Comparison of ENCODE assay signal across 8 cellular contexts in the genomic region with DNA sequence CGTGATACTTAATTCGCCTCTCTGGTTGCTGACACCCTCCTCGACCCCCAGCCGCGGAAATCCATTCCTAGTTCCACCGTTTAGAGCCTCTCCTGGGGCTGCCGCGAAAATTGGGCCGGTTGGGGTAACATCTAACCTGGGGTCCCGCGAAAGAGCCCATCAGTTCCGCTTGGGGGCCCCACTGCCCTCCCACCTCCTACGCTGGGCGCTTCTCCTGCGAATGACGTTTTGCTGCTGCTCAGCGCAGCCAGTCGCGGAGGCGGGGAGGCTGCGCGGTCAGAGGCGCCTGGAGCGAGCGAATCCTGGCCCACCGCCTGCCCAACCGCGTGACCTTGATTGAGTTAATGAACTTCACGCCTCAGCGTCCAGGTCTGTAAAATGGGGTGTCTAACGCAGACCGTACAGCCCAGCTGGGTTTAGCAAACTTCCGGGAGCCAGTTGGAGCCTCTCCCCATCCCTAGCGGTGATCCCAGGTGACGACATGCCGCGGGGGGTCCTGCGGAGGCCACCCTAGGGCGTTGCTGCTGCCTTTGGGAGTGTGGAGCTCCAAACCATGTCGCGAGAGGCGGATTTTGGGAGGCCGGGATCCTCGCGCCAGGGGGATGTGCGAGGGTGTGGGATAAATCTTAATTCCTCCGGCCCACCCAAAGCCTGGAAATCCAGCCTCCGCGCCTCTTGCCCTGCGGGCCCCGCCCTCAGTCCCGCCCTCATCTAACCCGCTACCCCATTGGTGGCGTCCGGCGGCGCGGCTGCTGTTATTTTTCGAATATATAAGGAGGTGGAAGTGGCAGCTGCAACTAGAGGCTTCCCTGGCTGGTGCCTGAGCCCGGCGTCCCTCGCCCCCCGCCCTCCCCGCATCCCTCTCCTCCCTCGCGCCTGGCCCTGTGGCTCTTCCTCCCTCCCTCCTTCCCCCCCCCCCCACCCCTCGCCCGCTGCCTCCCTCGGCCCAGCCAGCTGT. TPM values are rescaled to one million over a fixed set of nuclear protein-coding genes. Genes with fewer than 3 reads are reported as not detected.
DNase-seq lines count a peak whose midpoint lies in the region; ATAC-seq and TF ChIP-seq lines count a peak whose summit lies in the region.

TSS of gene CDC25B (plus strand) at position 800 of the 958 bp plus-strand sequence. CDS start 222 bp downstream, outside the sequence.

- intact Hi-C loops in colonic mucosa (cut with DNase I) = no loop called here

- ATAC-seq in GM19328 (IDR thresholded peaks at IDR 0.05; ENCODE audit: unreplicated experiment) = peak; percentile 66
- peak; percentile 59 for ATAC-seq in HG03521 (IDR thresholded peaks at IDR 0.05; ENCODE audit: unreplicated experiment)

- H3K9me3 ChIP-seq in BLaER1 (no peaks in the 10 kb centered on the region), colonic mucosa (no peaks in the 10 kb centered on the region)

- no peaks in the 10 kb centered on the region for H3K27me3 ChIP-seq in BLaER1
- no peaks in the 10 kb centered on the region for H3K27me3 ChIP-seq in colonic mucosa

- peak; percentile 44 for TF ChIP-seq CTCF in colonic mucosa (IDR thresholded peaks at IDR 0.05)

- peak within 1 kb of the TSS; percentile 84 for H3K9ac ChIP-seq in BLaER1
- H3K9ac ChIP-seq in colonic mucosa (ENCODE audit: low read depth in 2 of 2, low read length in 2 of 2) = peak within 1 kb of the TSS; percentile 72 to 74

- peaks cover 7% of the 10 kb centered on the region; the same call in 1 of the 2 replicates for H4K20me1 ChIP-seq in BLaER1

- H3K4me3 ChIP-seq in BLaER1 (peak within 1 kb of the TSS; percentile 80), colonic mucosa (peak within 1 kb of the TSS; percentile 84)

- H3K36me3 ChIP-seq in BLaER1 = peaks cover 25% of the 10 kb centered on the region
- H3K36me3 ChIP-seq in colonic mucosa = no peaks in the 10 kb centered on the region

- peak; percentile 95 for DNase-seq in NCI-H526 treated with DMSO at 0.1 percent for 48 hours (lab: John Stamatoyannopoulos, UW)
- peak; percentile 94 for DNase-seq in activated CD4-positive, alpha-beta T cell treated with anti-CD3 and anti-CD28 coated beads for 48 hours
- peak; percentile 97 for DNase-seq in colonic mucosa
- DNase-seq in left kidney (ENCODE audit: low read depth, low spot score) = peak; percentile 97
- DNase-seq in stimulated activated CD4-positive, alpha-beta T cell treated with anti-CD3 and anti-CD28 coated beads, Interleukin-2, amount 100 ng/mL, for 4 hours (ENCODE audit: low read depth) = peak; percentile 83

- H3K27ac ChIP-seq in BLaER1 = peak within 1 kb of the TSS; percentile 87
- H3K27ac ChIP-seq in colonic mucosa = peak within 1 kb of the TSS; percentile 98

- H3K4me2 ChIP-seq in BLaER1 = peak within 1 kb of the TSS; percentile 97

- H3K4me1 ChIP-seq in BLaER1 = peaks cover 52% of the 10 kb centered on the region
- peaks cover 21% of the 10 kb centered on the region for H3K4me1 ChIP-seq in colonic mucosa

RNA-seq across cellular contexts. Expression of gene CDC25B, which starts in this region (rescaled TPM):
- total RNA-seq in colonic mucosa = 10 to 100 TPM; 41.9 to 65.5 TPM

Comparison
In these comparisons a context has a peak if more than half of its experiments do, and no peak if none do; other contexts are left out.
1. Peak in every context shown above with its lines: DNase-seq, ATAC-seq, H3K4me3 ChIP-seq and H3K27ac ChIP-seq.